14 cellular contexts compared by ENCODE assay signal in the genomic region with DNA sequence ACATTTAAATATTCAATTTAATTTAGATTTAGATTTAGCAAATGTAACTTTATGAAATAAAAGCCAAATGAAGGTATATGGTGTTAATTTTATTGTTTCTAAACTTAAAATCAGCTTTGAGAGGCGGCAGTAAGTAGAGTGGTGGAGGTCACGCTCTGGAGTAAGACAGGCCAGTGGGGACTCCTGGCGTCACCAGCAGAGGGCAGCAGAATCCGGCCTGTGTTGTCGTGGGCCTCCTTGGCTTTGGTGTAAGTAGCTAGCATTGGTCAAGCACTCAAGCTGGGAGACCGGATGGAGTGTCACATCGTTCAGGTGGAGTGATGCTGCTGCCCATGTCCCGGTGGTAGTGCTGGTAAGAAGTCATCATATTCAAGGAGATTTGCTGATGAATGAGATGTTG.
DNase-seq lines count a peak whose midpoint lies in the region; ATAC-seq and TF ChIP-seq lines count a peak whose summit lies in the region.
"Had no signal": no experiment of that assay in that cellular context is flagged by ENCODE, and none has a peak within 500 bp of the region (broad histone marks: within the 10 kb centered on the region; RNA-seq: fewer than 3 reads in every experiment).

No MANE protein-coding gene starts in this region.

- no peak overlapping the region for H2BK15ac ChIP-seq in H9 (ENCODE audit: low read depth, low read length)

- TF ChIP-seq CTCF in AG09309 (IDR thresholded peaks at IDR 0.05; ENCODE audit: control insufficient read depth, insufficient read depth, low read depth, low read length, missing control alignments) (peak; percentile 43), H9 (conservative IDR thresholded peaks at IDR 0.05) (peak; percentile 67), WTC11 (IDR thresholded peaks at IDR 0.05) (peak; percentile 29; the same call in 1 of the 2 replicates)

- H3K23ac ChIP-seq in H9 (ENCODE audit: insufficient read length, low read depth, low read length): no peak overlapping the region

- no peak overlapping the region for H2AK5ac ChIP-seq in H9 (ENCODE audit: insufficient read length, low read length)

- no peak overlapping the region for H4K91ac ChIP-seq in H9 (ENCODE audit: insufficient read length, low read depth, low read length)

- ATAC-seq in WTC11: peak; percentile 76
- ATAC-seq in HG03520 (IDR thresholded peaks at IDR 0.05; ENCODE audit: unreplicated experiment): no peak

- no peak overlapping the region for H3K4me2 ChIP-seq in H9 (ENCODE audit: insufficient read depth, insufficient read length, low read length)

- POLR2A ChIA-PET in WTC11 (lab: Charles Lee): no interaction called here

- H3T11ph ChIP-seq in H9 (ENCODE audit: low read length): no peak overlapping the region

- H3K14ac ChIP-seq in H9 (ENCODE audit: insufficient read depth, low read length): no peak overlapping the region

- no peak overlapping the region for H3K4me3 ChIP-seq in AG09309 (ENCODE audit: control insufficient read depth, low read depth, low read length)
- H3K4me3 ChIP-seq: left ventricle myocardium inferior, uterus had no signal

- no CpG with 5 or more reads among the region's 8 CpGs for WGBS in H9 (ENCODE audit: extremely low coverage, insufficient read length, low lambda C conversion rate)

- no peaks in the 10 kb centered on the region for H3K79me2 ChIP-seq in H9 (ENCODE audit: insufficient read depth, low read length)

- no peak overlapping the region for H2BK12ac ChIP-seq in H9 (ENCODE audit: insufficient read length, low read depth, low read length)

- H4K20me1 ChIP-seq in H9 (ENCODE audit: control insufficient read depth, insufficient read depth, insufficient read length): no peaks in the 10 kb centered on the region

- no peak overlapping the region for H3K56ac ChIP-seq in H9 (ENCODE audit: insufficient read length, low read depth, low read length)

- no peaks in the 10 kb centered on the region for H3K4me1 ChIP-seq in H9 (ENCODE audit: insufficient read depth, low read length)
- H3K4me1 ChIP-seq: uterus had no signal

- H3K4me3 Mint-ChIP-seq in H9: no peak overlapping the region
- H3K4me3 Mint-ChIP-seq in WTC11: no peak overlapping the region

- H3K27ac Mint-ChIP-seq in H9: no peak overlapping the region
- H3K27ac Mint-ChIP-seq in WTC11: 0 out of 2 replicates have a peak overlapping the region, but pooled peaks have one; percentile 7
- H3K27ac Mint-ChIP-seq: activated T-helper 2 cell treated with anti-CD3 and anti-CD28 coated beads, Interferon-gamma antibody, Interleukin-2, Interleukin-4, amounts not matched to agents 10 μg/mL and 5 μg/mL and 100 μg/mL, durations not matched to agents 14 hours and 24 hours and 36 hours had no signal

- no peak overlapping the region for H3K27ac ChIP-seq in H9 (ENCODE audit: insufficient read length, low read depth, low read length)
- H3K27ac ChIP-seq: left ventricle myocardium inferior, uterus had no signal

- DNase-seq in AG09309 (ENCODE audit: low read depth): no peak
- DNase-seq in H9: peak; percentile 59
- peak; percentile 51 for DNase-seq in WTC11 (ENCODE audit: low spot score)
- DNase-seq in iPS-NIHi11 (ENCODE audit: low spot score): peak; percentile 38
- no peak for DNase-seq in NCI-H526 treated with DMSO at 0.1 percent for 48 hours (lab: John Stamatoyannopoulos, UW)
- no peak for DNase-seq in activated naive CD4-positive, alpha-beta T cell treated with Interleukin-2 at 50 U/mL for 16 hours
- DNase-seq in NCI-H446 (lab: John Stamatoyannopoulos, UW): no peak
- DNase-seq: activated CD4-positive, alpha-beta T cell treated with anti-CD3 and anti-CD28 coated beads for 48 hours; left ventricle myocardium inferior; naive B cell; retina; uterus had no signal

- CTCF ChIA-PET in WTC11 (lab: Charles Lee): interaction anchor here (0.6 to 2.2 kb wide), 15 partner anchors 9 to 288 kb away, joined by 3 to 9 read pairs (median 5); a partner anchor contains a TSS

- H3K36me3 Mint-ChIP-seq in H9 (ENCODE audit: insufficient read depth in 1 of 3, low read depth in 3 of 3): peaks cover 26 to 55% (median 37%) of the 10 kb centered on the region in 3 experiments; a peak in 6 of 7 replicates
- H3K36me3 Mint-ChIP-seq in WTC11: peaks cover 59% of the 10 kb centered on the region

- H3K23me2 ChIP-seq in H9 (ENCODE audit: insufficient read length, low read depth, low read length, poor library complexity, severe bottlenecking): no peaks in the 10 kb centered on the region

- 0 out of 2 replicates have a peak, but pooled peaks cover 3% of the 10 kb centered on the region for H3K27me3 ChIP-seq in H9 (ENCODE audit: insufficient read depth, low read length)
- H3K27me3 ChIP-seq: uterus had no signal

- no peaks in the 10 kb centered on the region for H3K9me3 Mint-ChIP-seq in H9
- peaks cover 13% of the 10 kb centered on the region for H3K9me3 Mint-ChIP-seq in WTC11
- H3K9me3 Mint-ChIP-seq: activated T-helper 2 cell treated with anti-CD3 and anti-CD28 coated beads, Interferon-gamma antibody, Interleukin-2, Interleukin-4, amounts not matched to agents 10 μg/mL and 5 μg/mL and 100 μg/mL, durations not matched to agents 14 hours and 24 hours and 36 hours had no signal

- no peaks in the 10 kb centered on the region for H3K79me1 ChIP-seq in H9 (ENCODE audit: insufficient read depth, low read depth, low read length, poor library complexity, severe bottlenecking)

- H3K27me3 Mint-ChIP-seq in H9 (ENCODE audit: low read depth) (no peaks in the 10 kb centered on the region), WTC11 (ENCODE audit: low read depth) (no peaks in the 10 kb centered on the region)
- H3K27me3 Mint-ChIP-seq: naive B cell had no signal

- H3K18ac ChIP-seq in H9 (ENCODE audit: insufficient read length, low read depth, low read length): no peak overlapping the region

- no peak overlapping the region for H2BK20ac ChIP-seq in H9 (ENCODE audit: low read depth, low read length, poor library complexity, severe bottlenecking)

- H3K9me3 ChIP-seq in H9 (ENCODE audit: control insufficient read depth, low read depth, low read length): no peaks in the 10 kb centered on the region
- H3K9me3 ChIP-seq: left ventricle myocardium inferior, uterus had no signal

- no peak overlapping the region for H3K9ac ChIP-seq in H9 (ENCODE audit: extremely low read depth, insufficient read length, low read length)

- peaks cover 0 to 5% of the 10 kb centered on the region in 2 experiments; a peak in 1 of 4 replicates for H3K4me1 Mint-ChIP-seq in H9
- H3K4me1 Mint-ChIP-seq in WTC11: peaks cover 6% of the 10 kb centered on the region

- no peak overlapping the region for H4K5ac ChIP-seq in H9 (ENCODE audit: insufficient read length, low read depth, low read length)

- no peak overlapping the region for H4K8ac ChIP-seq in H9 (replicated peaks; ENCODE audit: insufficient read length, low read depth, low read length)

- no peak overlapping the region for H2AFZ ChIP-seq in H9 (ENCODE audit: low read length)

- no peak overlapping the region for H2BK120ac ChIP-seq in H9 (ENCODE audit: low read depth, low read length, poor library complexity, severe bottlenecking)

- H2BK5ac ChIP-seq in H9 (ENCODE audit: insufficient read length, low read length): no peak overlapping the region

- no peak overlapping the region for H3K4ac ChIP-seq in H9 (ENCODE audit: low read depth, low read length)

TF ChIP-seq in WTC11, 78 proteins besides CTCF, POLR2A, EP300 and RAD21 (continues in another document):
- TF ChIP-seq CREB1 (CRISPR knock-in tag; IDR thresholded peaks at IDR 0.05): no peak
- no peak for TF ChIP-seq GTF2I (CRISPR knock-in tag; conservative IDR thresholded peaks at IDR 0.05)
- TF ChIP-seq CBFB (CRISPR knock-in tag; IDR thresholded peaks at IDR 0.05; ENCODE audit: low read depth): no peak
- TF ChIP-seq ZNF416 (CRISPR knock-in tag; IDR thresholded peaks at IDR 0.05): no peak
- no peak for TF ChIP-seq ZNF121 (CRISPR knock-in tag; IDR thresholded peaks at IDR 0.05)
- TF ChIP-seq GABPB1 (CRISPR knock-in tag; IDR thresholded peaks at IDR 0.05): no peak
- no peak for TF ChIP-seq RORB (CRISPR knock-in tag; IDR thresholded peaks at IDR 0.05)
- TF ChIP-seq, protein P1, sequence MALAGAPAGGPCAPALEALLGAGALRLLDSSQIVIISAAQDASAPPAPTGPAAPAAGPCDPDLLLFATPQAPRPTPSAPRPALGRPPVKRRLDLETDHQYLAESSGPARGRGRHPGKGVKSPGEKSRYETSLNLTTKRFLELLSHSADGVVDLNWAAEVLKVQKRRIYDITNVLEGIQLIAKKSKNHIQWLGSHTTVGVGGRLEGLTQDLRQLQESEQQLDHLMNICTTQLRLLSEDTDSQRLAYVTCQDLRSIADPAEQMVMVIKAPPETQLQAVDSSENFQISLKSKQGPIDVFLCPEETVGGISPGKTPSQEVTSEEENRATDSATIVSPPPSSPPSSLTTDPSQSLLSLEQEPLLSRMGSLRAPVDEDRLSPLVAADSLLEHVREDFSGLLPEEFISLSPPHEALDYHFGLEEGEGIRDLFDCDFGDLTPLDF (CRISPR knock-in tag; IDR thresholded peaks at IDR 0.05): no peak
- TF ChIP-seq ESRRA (CRISPR knock-in tag; IDR thresholded peaks at IDR 0.05; ENCODE audit: borderline replicate concordance): no peak
- TF ChIP-seq, protein P2, sequence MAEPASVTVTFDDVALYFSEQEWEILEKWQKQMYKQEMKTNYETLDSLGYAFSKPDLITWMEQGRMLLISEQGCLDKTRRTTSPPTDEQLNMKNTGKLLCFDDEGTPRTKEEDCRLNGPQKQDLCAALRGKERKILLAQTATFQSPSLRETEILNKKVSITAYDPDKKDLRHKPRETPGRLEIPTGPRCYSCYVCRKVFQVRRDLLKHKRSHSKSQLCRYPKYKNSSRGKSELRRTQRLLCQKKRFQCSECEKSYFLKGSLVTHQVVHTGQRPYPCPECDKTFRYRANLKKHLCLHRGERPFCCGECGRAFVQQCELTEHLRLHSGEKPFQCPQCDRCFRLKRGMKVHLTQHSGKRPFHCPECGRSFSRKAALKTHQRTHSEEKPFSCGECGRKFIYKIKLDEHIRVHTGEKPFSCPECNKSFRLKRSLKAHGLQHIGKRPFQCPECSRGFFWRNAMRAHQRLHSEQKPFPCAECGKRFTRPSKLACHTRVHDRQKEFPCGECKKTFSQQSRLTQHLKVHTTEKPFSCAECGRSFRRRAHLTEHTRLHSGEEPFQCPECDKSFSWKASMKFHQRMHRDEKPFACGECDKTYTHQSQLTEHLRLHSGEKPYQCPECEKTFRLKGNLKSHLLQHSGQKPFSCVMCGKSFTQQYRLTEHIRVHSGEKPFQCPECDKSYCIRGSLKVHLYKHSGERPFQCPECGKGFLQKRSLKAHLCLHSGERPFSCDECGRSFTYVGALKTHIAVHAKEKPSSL (CRISPR knock-in tag; conservative IDR thresholded peaks at IDR 0.05): no peak
- TF ChIP-seq, protein P3, sequence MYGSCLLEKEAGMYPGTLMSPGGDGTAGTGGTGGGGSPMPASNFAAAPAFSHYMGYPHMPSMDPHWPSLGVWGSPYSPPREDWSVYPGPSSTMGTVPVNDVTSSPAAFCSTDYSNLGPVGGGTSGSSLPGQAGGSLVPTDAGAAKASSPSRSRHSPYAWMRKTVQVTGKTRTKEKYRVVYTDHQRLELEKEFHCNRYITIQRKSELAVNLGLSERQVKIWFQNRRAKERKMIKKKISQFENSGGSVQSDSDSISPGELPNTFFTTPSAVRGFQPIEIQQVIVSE (CRISPR knock-in tag; IDR thresholded peaks at IDR 0.05; ENCODE audit: borderline replicate concordance): no peak
- no peak for TF ChIP-seq NFYB (CRISPR knock-in tag; conservative IDR thresholded peaks at IDR 0.05; ENCODE audit: low read depth)

Comparison
In these comparisons a context has a peak if more than half of its experiments do, and no peak if none do; other contexts are left out.
1. DNase-seq: peak in H9 (single experiment), WTC11 (single experiment) and iPS-NIHi11 (single experiment); none in AG09309 (single experiment), NCI-H526 treated with DMSO at 0.1 percent for 48 hours (single experiment), activated naive CD4-positive, alpha-beta T cell treated with Interleukin-2 at 50 U/mL for 16 hours (single experiment) and NCI-H446 (0 of 2).
2. Peak in every context shown above with its lines, with median percentiles within 50 percentile points of each other: CTCF ChIP-seq.